Comparison of ENCODE assay signal across 19 cellular contexts in genomic region chr5:143331956-143332355, GRCh38.
"Had no signal": no experiment of that assay in that cellular context is flagged by ENCODE, and none has a peak within 500 bp of the region (broad histone marks: within the 10 kb centered on the region; RNA-seq: fewer than 3 reads in every experiment).

No MANE protein-coding gene starts in this region.

- H3K9me3 Mint-ChIP-seq: type B pancreatic cell had no signal

- H3K4me1 Mint-ChIP-seq: nephron progenitor cell had no signal

- ATAC-seq: gastrocnemius medialis; heart right ventricle; left lobe of liver; naive thymus-derived CD4-positive, alpha-beta T cell; sciatic nerve had no signal

- DNase-seq: cortex of kidney; dorsolateral prefrontal cortex; effector CD8-positive, alpha-beta T cell; gastrocnemius medialis; heart right ventricle; hypothalamus; kidney glomerular epithelial cell; mammary epithelial cell; naive thymus-derived CD4-positive, alpha-beta T cell; nephron progenitor cell; stimulated activated CD4-positive, alpha-beta T cell treated with anti-CD3 and anti-CD28 coated beads, Interleukin-2, amount 100 ng/mL, for 24 hours; stimulated activated naive CD4-positive, alpha-beta T cell treated with Interleukin-2 at 50 U/mL for 16 hours; thyroid gland had no signal

- H3K27ac ChIP-seq: gastrocnemius medialis, parathyroid adenoma, skin epidermis, suprapubic skin, thyroid gland had no signal

- H3K27ac Mint-ChIP-seq: nephron progenitor cell, type B pancreatic cell had no signal

- H3K27me3 ChIP-seq: dorsolateral prefrontal cortex, gastrocnemius medialis, heart right ventricle, suprapubic skin, thyroid gland had no signal

- H3K9me3 ChIP-seq: gastrocnemius medialis, suprapubic skin, thyroid gland had no signal

- H3K4me3 Mint-ChIP-seq: nephron progenitor cell, type B pancreatic cell had no signal

- H3K4me1 ChIP-seq: parathyroid adenoma had no signal

- H3K27me3 Mint-ChIP-seq: naive thymus-derived CD4-positive, alpha-beta T cell; type B pancreatic cell had no signal

- H3K4me3 ChIP-seq: dorsolateral prefrontal cortex, gastrocnemius medialis, heart right ventricle, skin epidermis, suprapubic skin, thyroid gland had no signal

- H3K36me3 ChIP-seq: gastrocnemius medialis, suprapubic skin, thyroid gland had no signal
